9 cellular contexts compared by ENCODE assay signal in genomic region chr1:109485001-109485400, GRCh38. TPM values are rescaled to one million over a fixed set of nuclear protein-coding genes. Genes with fewer than 3 reads are reported as not detected.
DNase-seq lines count a peak whose midpoint lies in the region; ATAC-seq and TF ChIP-seq lines count a peak whose summit lies in the region.
"Had no signal": no experiment of that assay in that cellular context is flagged by ENCODE, and none has a peak within 500 bp of the region (broad histone marks: within the 10 kb centered on the region; RNA-seq: fewer than 3 reads in every experiment).

No MANE protein-coding gene starts in this region.

- H3K27ac Mint-ChIP-seq in stimulated activated naive CD8-positive, alpha-beta T cell treated with anti-CD3 and anti-CD28 coated beads, Interleukin-15, Interleukin-2, amounts not matched to agents 100 ng/mL and 50 ng/mL, for 24 hours = peak overlapping the region; percentile 97

- H3K27me3 ChIP-seq in iPS DF 6.9 (ENCODE audit: control insufficient read depth, insufficient read depth, low read length) = no peaks in the 10 kb centered on the region

- H3K36me3 Mint-ChIP-seq in stimulated activated naive CD8-positive, alpha-beta T cell treated with anti-CD3 and anti-CD28 coated beads, Interleukin-15, Interleukin-2, amounts not matched to agents 100 ng/mL and 50 ng/mL, for 24 hours (ENCODE audit: low read depth) = peaks cover 11% of the 10 kb centered on the region

- TF ChIP-seq CTCF in WI38 (IDR thresholded peaks at IDR 0.05; ENCODE audit: low read depth, low read length) = no peak

- peaks cover 2% of the 10 kb centered on the region; the same call in 1 of the 2 replicates for H3K4me1 ChIP-seq in iPS DF 6.9 (ENCODE audit: control insufficient read depth, insufficient read depth, low read length)

- no peak overlapping the region for H3K27ac ChIP-seq in iPS DF 6.9 (ENCODE audit: low read length)

- no peak for ATAC-seq in stimulated activated naive CD8-positive, alpha-beta T cell treated with anti-CD3 and anti-CD28 coated beads, Interleukin-15, Interleukin-2, amounts not matched to agents 100 U/mL and 50 U/mL, for 24 hours

- H3K36me3 ChIP-seq in iPS DF 6.9 (ENCODE audit: control insufficient read depth, insufficient read depth, low read length) = peaks cover 3% of the 10 kb centered on the region; the same call in 1 of the 2 replicates

- H3K27me3 Mint-ChIP-seq in stimulated activated naive CD8-positive, alpha-beta T cell treated with anti-CD3 and anti-CD28 coated beads, Interleukin-15, Interleukin-2, amounts not matched to agents 100 ng/mL and 50 ng/mL, for 24 hours = peaks cover 4% of the 10 kb centered on the region

- DNase-seq in stimulated activated naive CD8-positive, alpha-beta T cell treated with anti-CD3 and anti-CD28 coated beads, Interleukin-15, Interleukin-2, amounts not matched to agents 100 U/mL and 50 U/mL, for 24 hours = no peak
- DNase-seq in iPS DF 6.9 (ENCODE audit: low read depth, low spot score) (no peak), NCI-H2196 treated with DMSO at 0.1 percent for 48 hours (lab: John Stamatoyannopoulos, UW; ENCODE audit: unreplicated experiment) (no peak), posterior vena cava (ENCODE audit: low spot score) (no peak), NCI-H2107 treated with DMSO at 0.1 percent for 48 hours (lab: John Stamatoyannopoulos, UW; ENCODE audit: unreplicated experiment) (no peak), NCI-H526 (lab: John Stamatoyannopoulos, UW) (no peak)

- H3K4me1 Mint-ChIP-seq in stimulated activated naive CD8-positive, alpha-beta T cell treated with anti-CD3 and anti-CD28 coated beads, Interleukin-15, Interleukin-2, amounts not matched to agents 100 ng/mL and 50 ng/mL, for 24 hours (ENCODE audit: low read depth) = peaks cover 30% of the 10 kb centered on the region

- WGBS in iPS DF 6.9 (ENCODE audit: insufficient coverage, insufficient read length) = no CpG with 5 or more reads among the region's 3 CpGs

- H3K4me3 Mint-ChIP-seq in stimulated activated naive CD8-positive, alpha-beta T cell treated with anti-CD3 and anti-CD28 coated beads, Interleukin-15, Interleukin-2, amounts not matched to agents 100 ng/mL and 50 ng/mL, for 24 hours = peak overlapping the region; percentile 96

- no peaks in the 10 kb centered on the region for H3K9me3 Mint-ChIP-seq in stimulated activated naive CD8-positive, alpha-beta T cell treated with anti-CD3 and anti-CD28 coated beads, Interleukin-15, Interleukin-2, amounts not matched to agents 100 ng/mL and 50 ng/mL, for 24 hours

- intact Hi-C loops in posterior vena cava (cut with DNase I) = no loop called here

- no peaks in the 10 kb centered on the region for H3K9me3 ChIP-seq in iPS DF 6.9 (ENCODE audit: control insufficient read depth, insufficient read depth, low read length)

- peak overlapping the region; percentile 72 for H3K4me3 ChIP-seq in WI38 (ENCODE audit: low read depth, low read length)
- H3K4me3 ChIP-seq in iPS DF 6.9 (ENCODE audit: low read length) = peak overlapping the region; percentile 86; the same call in 1 of the 2 replicates

RNA-seq across cellular contexts. Expression of gene ATXN7L2, which starts 1.3 kb away (rescaled TPM):
- total RNA-seq in posterior vena cava = 1 to 10 TPM; 2.7 to 3.3 TPM

RNA-seq across cellular contexts. Expression of gene CYB561D1, which starts 8.9 kb away (rescaled TPM):
- 10 to 100 TPM; 10.5 to 11.3 TPM for total RNA-seq in posterior vena cava

RNA-seq across cellular contexts. Expression of gene SYPL2, which starts 18.7 kb away (rescaled TPM):
- total RNA-seq in posterior vena cava = 1 to 10 TPM; 2.1 to 9.0 TPM

RNA-seq across cellular contexts. Expression of gene AMIGO1, which starts 24.5 kb away (rescaled TPM):
- 1 to 10 TPM; 3.6 to 5.2 TPM for total RNA-seq in posterior vena cava

RNA-seq across cellular contexts. Expression of gene GPR61, which starts 54.7 kb away (rescaled TPM):
- total RNA-seq in posterior vena cava = not detected
- total RNA-seq: M059J had no signal
